ENCODE assay signal across 16 cellular contexts in genomic region chr1:229298887-229299503, GRCh38. TPM values are rescaled to one million over a fixed set of nuclear protein-coding genes. Genes with fewer than 3 reads are reported as not detected.
DNase-seq lines count a peak whose midpoint lies in the region; ATAC-seq and TF ChIP-seq lines count a peak whose summit lies in the region.
"Had no signal": no experiment of that assay in that cellular context is flagged by ENCODE, and none has a peak within 500 bp of the region (broad histone marks: within the 10 kb centered on the region; RNA-seq: fewer than 3 reads in every experiment).

No MANE protein-coding gene starts in this region.

- TF ChIP-seq CTCF in mucosa of descending colon (IDR thresholded peaks at IDR 0.05) (no peak), GM10266 (IDR thresholded peaks at IDR 0.05; ENCODE audit: control insufficient read depth, insufficient read depth, low read depth, missing control alignments) (no peak), brain microvascular endothelial cell (IDR thresholded peaks at IDR 0.05; ENCODE audit: low read depth, low read length, missing control alignments) (no peak)

- in situ Hi-C loops in brain microvascular endothelial cell (cut with HindIII; ENCODE audit: low pct_ligation_motif_present, low sequenced_read_pairs) = no loop called here

- CTCF ChIA-PET in HEK293T (lab: Yijun Ruan, JAX) = interaction anchor here (0.6 kb wide), 1 partner anchor 10 kb away, joined by 3 read pairs; no protein-coding TSS in a partner anchor

- intact Hi-C loops in mucosa of descending colon (cut with DNase I, micrococcal nuclease) = no loop called here

- POLR2A ChIA-PET in HEK293T (lab: Yijun Ruan, JAX) = no interaction called here

- peak; percentile 81 for ATAC-seq in left lobe of liver
- ATAC-seq in mucosa of descending colon = peak; percentile 85
- no peak for ATAC-seq in GM18502 (IDR thresholded peaks at IDR 0.05; ENCODE audit: poor library complexity, unreplicated experiment)
- ATAC-seq: GM12878, GM23338 had no signal

- no peaks in the 10 kb centered on the region for H3K9me3 ChIP-seq in mucosa of descending colon
- H3K9me3 ChIP-seq: BLaER1 treated with 17β-estradiol and CSF1 and Interleukin-3, amounts not matched to agents 10 nM and 100 nM had no signal

- no peak overlapping the region for H3K4me3 ChIP-seq in mucosa of descending colon
- no peak overlapping the region for H3K4me3 ChIP-seq in brain microvascular endothelial cell (ENCODE audit: low read depth, low read length)
- H3K4me3 ChIP-seq: BLaER1 treated with 17β-estradiol and CSF1 and Interleukin-3, amounts not matched to agents 10 nM and 100 nM; GM12878; GM23338 had no signal

- H3K27me3 ChIP-seq in brain microvascular endothelial cell (replicated peaks) = no peaks in the 10 kb centered on the region
- H3K27me3 ChIP-seq: BLaER1 treated with 17β-estradiol and CSF1 and Interleukin-3, amounts not matched to agents 10 nM and 100 nM had no signal

- no peaks in the 10 kb centered on the region for H3K36me3 ChIP-seq in mucosa of descending colon (ENCODE audit: low read depth)
- H3K36me3 ChIP-seq in brain microvascular endothelial cell (replicated peaks) = peaks cover 21% of the 10 kb centered on the region

- no peaks in the 10 kb centered on the region for H3K4me1 ChIP-seq in mucosa of descending colon (ENCODE audit: low read depth)

- no peak overlapping the region for H3K27ac ChIP-seq in brain microvascular endothelial cell
- H3K27ac ChIP-seq: BLaER1 treated with 17β-estradiol and CSF1 and Interleukin-3, amounts not matched to agents 10 nM and 100 nM had no signal

- DNase-seq in HuH-7 (ENCODE audit: low spot score) (peak; percentile 85), NCI-H146 treated with DMSO at 0.1 percent for 48 hours (lab: John Stamatoyannopoulos, UW; ENCODE audit: unreplicated experiment) (peak; percentile 90), left lobe of liver (ENCODE audit: low spot score) (peak; percentile 68), mucosa of descending colon (no peak), GM10266 (ENCODE audit: extremely low spot score) (no peak), brain microvascular endothelial cell (no peak), HEK293T (ENCODE audit: extremely low spot score) (no peak)
- DNase-seq: ACHN; Calu3; CD4-positive, CD25-positive, alpha-beta regulatory T cell; DMS 273 treated with DMSO at 0.1 percent for 48 hours; H9 had no signal

TF ChIP-seq in HEK293T, 16 proteins besides CTCF, POLR2A, EP300 and RAD21:
- TF ChIP-seq NFRKB (IDR thresholded peaks at IDR 0.05) = no peak
- TF ChIP-seq ELF4 (IDR thresholded peaks at IDR 0.05) = no peak
- TF ChIP-seq TARDBP (IDR thresholded peaks at IDR 0.05) = no peak
- TF ChIP-seq HDGF (IDR thresholded peaks at IDR 0.05; ENCODE audit: borderline replicate concordance) = no peak
- no peak for TF ChIP-seq LEF1 (IDR thresholded peaks at IDR 0.05; ENCODE audit: borderline replicate concordance)
- no peak for TF ChIP-seq CTBP1 (IDR thresholded peaks at IDR 0.05; ENCODE audit: borderline replicate concordance)
- TF ChIP-seq ZNF384 (IDR thresholded peaks at IDR 0.05) = no peak
- TF ChIP-seq SP1 (IDR thresholded peaks at IDR 0.05) = no peak
- TF ChIP-seq BHLHE40 (IDR thresholded peaks at IDR 0.05; ENCODE audit: borderline replicate concordance) = no peak
- no peak for TF ChIP-seq FOXK2 (IDR thresholded peaks at IDR 0.05)
- no peak for TF ChIP-seq FOXA1 (IDR thresholded peaks at IDR 0.05)
- TF ChIP-seq ARNT (IDR thresholded peaks at IDR 0.05) = no peak
- no peak for TF ChIP-seq SUZ12 (IDR thresholded peaks at IDR 0.05)
- no peak for TF ChIP-seq L3MBTL2 (conservative IDR thresholded peaks at IDR 0.05)
- TF ChIP-seq FOXM1 (IDR thresholded peaks at IDR 0.05; ENCODE audit: borderline replicate concordance) = no peak
- TF ChIP-seq, protein P1, sequence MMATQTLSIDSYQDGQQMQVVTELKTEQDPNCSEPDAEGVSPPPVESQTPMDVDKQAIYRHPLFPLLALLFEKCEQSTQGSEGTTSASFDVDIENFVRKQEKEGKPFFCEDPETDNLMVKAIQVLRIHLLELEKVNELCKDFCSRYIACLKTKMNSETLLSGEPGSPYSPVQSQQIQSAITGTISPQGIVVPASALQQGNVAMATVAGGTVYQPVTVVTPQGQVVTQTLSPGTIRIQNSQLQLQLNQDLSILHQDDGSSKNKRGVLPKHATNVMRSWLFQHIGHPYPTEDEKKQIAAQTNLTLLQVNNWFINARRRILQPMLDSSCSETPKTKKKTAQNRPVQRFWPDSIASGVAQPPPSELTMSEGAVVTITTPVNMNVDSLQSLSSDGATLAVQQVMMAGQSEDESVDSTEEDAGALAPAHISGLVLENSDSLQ (IDR thresholded peaks at IDR 0.05) = no peak

RNA-seq across cellular contexts. Expression of gene RAB4A, which starts 28.1 kb away (rescaled TPM):
- total RNA-seq in left lobe of liver = 63.7 TPM
- 10 to 100 TPM; 84.3 to 94.6 (median 88.0) TPM for total RNA-seq in mucosa of descending colon

RNA-seq across cellular contexts. Expression of gene CCSAP, which starts 43.9 kb away (rescaled TPM):
- 1.9 TPM for total RNA-seq in left lobe of liver
- total RNA-seq in mucosa of descending colon = 1 to 10 TPM; 1.6 to 4.2 (median 3.3) TPM

Comparison
In these comparisons a context has a peak if more than half of its experiments do, and no peak if none do; other contexts are left out.
1. DNase-seq: peak in HuH-7 (single experiment), NCI-H146 treated with DMSO at 0.1 percent for 48 hours (single experiment) and left lobe of liver (single experiment); none in mucosa of descending colon (0 of 3), GM10266 (single experiment), brain microvascular endothelial cell (single experiment) and HEK293T (single experiment).